Comparison of ENCODE assay signal across 1 cellular context in the genomic region with DNA sequence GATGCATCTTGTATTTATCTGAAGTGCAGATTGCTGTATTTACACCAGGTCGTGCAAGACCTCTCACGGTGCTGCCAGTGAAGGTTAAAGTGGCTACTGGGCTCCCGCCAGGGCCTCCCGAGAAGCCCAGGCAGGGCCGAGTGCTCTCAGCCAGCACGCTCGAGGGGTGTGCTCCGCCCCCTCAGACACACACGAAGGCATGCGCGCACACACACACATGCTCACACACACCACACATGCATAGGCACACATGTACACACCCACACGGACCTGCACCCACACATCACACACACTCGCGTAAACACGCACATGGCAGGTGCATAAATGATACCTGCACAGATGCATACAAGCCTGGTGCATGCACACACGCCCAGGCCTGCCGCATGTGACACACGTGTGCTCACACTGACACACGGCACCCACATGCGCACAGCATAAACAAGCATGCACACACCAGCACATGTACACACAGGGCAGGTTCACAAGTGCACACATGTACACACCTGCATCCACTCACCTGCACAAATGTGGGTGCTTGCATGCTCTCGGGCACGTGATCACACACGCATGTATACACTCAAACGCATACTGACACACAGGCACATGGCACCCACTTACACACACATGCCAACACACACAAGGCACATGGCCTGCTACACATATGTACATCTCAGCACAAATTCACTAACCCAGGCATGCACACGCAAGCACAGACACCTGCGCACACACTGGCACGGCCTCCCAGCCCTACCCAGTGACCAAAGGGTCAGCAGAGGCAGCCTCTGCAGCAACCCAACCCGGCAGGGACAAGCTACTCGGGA.
TF ChIP-seq lines count a peak whose summit lies in the region.

No MANE protein-coding gene starts in this region.

TF ChIP-seq in GM12878, 131 proteins besides CTCF, POLR2A, EP300 and RAD21 (continued from another document):
- TF ChIP-seq PBX3 (IDR thresholded peaks at IDR 0.05; ENCODE audit: insufficient replicate concordance, low read depth, low read length) (peak; percentile 14), ATF3 (IDR thresholded peaks at IDR 0.05; ENCODE audit: borderline replicate concordance, extremely low read depth, low read depth, low read length) (no peak)
- TF ChIP-seq, protein P1, sequence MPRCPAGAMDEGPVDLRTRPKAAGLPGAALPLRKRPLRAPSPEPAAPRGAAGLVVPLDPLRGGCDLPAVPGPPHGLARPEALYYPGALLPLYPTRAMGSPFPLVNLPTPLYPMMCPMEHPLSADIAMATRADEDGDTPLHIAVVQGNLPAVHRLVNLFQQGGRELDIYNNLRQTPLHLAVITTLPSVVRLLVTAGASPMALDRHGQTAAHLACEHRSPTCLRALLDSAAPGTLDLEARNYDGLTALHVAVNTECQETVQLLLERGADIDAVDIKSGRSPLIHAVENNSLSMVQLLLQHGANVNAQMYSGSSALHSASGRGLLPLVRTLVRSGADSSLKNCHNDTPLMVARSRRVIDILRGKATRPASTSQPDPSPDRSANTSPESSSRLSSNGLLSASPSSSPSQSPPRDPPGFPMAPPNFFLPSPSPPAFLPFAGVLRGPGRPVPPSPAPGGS (IDR thresholded peaks at IDR 0.05; ENCODE audit: borderline replicate concordance, insufficient read depth, low read depth, low read length, poor library complexity, severe bottlenecking) = peak; percentile 72
